ENCODE assay signal across 1 cellular context in the genomic region with DNA sequence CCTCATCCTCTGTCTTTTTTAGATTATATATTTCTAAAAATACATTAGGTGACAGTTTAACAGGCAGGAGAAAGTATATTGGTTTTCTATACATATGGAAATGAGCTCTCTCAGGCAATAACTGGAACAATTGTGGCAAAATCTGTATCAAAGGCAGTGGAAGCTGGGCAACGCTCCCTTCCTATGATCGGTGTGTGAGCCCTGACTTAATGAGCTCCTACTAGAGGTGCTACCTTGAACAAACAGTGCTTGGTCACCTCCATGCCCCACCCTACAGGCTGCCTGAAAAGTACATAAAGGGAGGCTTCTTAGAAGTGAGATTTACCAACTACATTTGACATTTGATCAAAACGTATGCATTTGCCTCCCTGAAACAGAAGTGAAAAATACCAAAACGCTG.
TF ChIP-seq lines count a peak whose summit lies in the region.

No MANE protein-coding gene starts in this region.

TF ChIP-seq in HCT116, 20 proteins besides CTCF, POLR2A, EP300 and RAD21 (continued from another document):
- TF ChIP-seq, protein P1, sequence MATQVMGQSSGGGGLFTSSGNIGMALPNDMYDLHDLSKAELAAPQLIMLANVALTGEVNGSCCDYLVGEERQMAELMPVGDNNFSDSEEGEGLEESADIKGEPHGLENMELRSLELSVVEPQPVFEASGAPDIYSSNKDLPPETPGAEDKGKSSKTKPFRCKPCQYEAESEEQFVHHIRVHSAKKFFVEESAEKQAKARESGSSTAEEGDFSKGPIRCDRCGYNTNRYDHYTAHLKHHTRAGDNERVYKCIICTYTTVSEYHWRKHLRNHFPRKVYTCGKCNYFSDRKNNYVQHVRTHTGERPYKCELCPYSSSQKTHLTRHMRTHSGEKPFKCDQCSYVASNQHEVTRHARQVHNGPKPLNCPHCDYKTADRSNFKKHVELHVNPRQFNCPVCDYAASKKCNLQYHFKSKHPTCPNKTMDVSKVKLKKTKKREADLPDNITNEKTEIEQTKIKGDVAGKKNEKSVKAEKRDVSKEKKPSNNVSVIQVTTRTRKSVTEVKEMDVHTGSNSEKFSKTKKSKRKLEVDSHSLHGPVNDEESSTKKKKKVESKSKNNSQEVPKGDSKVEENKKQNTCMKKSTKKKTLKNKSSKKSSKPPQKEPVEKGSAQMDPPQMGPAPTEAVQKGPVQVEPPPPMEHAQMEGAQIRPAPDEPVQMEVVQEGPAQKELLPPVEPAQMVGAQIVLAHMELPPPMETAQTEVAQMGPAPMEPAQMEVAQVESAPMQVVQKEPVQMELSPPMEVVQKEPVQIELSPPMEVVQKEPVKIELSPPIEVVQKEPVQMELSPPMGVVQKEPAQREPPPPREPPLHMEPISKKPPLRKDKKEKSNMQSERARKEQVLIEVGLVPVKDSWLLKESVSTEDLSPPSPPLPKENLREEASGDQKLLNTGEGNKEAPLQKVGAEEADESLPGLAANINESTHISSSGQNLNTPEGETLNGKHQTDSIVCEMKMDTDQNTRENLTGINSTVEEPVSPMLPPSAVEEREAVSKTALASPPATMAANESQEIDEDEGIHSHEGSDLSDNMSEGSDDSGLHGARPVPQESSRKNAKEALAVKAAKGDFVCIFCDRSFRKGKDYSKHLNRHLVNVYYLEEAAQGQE (IDR thresholded peaks at IDR 0.05; ENCODE audit: low read depth), result no peak
- TF ChIP-seq EZH2 (IDR thresholded peaks at IDR 0.05) (no peak), EZH2phosphoT487 (IDR thresholded peaks at IDR 0.05; ENCODE audit: borderline replicate concordance) (no peak), SRF (IDR thresholded peaks at IDR 0.05; ENCODE audit: low read depth) (no peak)
- TF ChIP-seq, protein P2, sequence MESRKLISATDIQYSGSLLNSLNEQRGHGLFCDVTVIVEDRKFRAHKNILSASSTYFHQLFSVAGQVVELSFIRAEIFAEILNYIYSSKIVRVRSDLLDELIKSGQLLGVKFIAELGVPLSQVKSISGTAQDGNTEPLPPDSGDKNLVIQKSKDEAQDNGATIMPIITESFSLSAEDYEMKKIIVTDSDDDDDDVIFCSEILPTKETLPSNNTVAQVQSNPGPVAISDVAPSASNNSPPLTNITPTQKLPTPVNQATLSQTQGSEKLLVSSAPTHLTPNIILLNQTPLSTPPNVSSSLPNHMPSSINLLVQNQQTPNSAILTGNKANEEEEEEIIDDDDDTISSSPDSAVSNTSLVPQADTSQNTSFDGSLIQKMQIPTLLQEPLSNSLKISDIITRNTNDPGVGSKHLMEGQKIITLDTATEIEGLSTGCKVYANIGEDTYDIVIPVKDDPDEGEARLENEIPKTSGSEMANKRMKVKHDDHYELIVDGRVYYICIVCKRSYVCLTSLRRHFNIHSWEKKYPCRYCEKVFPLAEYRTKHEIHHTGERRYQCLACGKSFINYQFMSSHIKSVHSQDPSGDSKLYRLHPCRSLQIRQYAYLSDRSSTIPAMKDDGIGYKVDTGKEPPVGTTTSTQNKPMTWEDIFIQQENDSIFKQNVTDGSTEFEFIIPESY (IDR thresholded peaks at IDR 0.05; ENCODE audit: extremely low read depth, insufficient replicate concordance, low read length), result no peak
